ENCODE assay signal across 1 cellular context in the genomic region with DNA sequence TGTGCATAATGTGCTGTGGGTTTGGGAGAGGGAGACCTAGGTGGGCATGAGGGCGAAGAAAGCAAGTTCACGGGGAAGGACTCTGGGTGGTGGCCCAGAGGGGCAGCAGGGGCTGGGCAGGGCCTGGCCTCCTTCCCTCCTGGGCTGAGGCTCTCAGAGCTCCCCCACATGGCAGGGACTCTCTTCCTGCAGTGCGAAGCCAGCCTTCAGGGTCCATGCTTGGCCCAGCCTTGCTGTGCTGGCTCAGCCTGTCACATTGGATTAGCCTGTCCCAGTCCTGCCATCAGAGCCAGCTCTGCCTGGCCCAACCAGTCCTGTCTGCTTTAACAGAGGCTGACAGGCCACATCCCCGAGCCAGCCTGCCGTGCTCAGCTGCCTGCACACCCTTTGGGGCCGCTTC.
TF ChIP-seq lines count a peak whose summit lies in the region.

No MANE protein-coding gene starts in this region.

TF ChIP-seq in A549, 52 proteins besides CTCF, POLR2A, EP300 and RAD21 (continued from another document):
- TF ChIP-seq, protein P1, sequence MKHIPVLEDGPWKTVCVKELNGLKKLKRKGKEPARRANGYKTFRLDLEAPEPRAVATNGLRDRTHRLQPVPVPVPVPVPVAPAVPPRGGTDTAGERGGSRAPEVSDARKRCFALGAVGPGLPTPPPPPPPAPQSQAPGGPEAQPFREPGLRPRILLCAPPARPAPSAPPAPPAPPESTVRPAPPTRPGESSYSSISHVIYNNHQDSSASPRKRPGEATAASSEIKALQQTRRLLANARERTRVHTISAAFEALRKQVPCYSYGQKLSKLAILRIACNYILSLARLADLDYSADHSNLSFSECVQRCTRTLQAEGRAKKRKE (CRISPR knock-in tag; IDR thresholded peaks at IDR 0.05; ENCODE audit: low read depth) = no peak
- TF ChIP-seq KDM5A (IDR thresholded peaks at IDR 0.05) (no peak), RCOR1 (IDR thresholded peaks at IDR 0.05; ENCODE audit: low read depth, low read length) (no peak), ELK1 (IDR thresholded peaks at IDR 0.05; ENCODE audit: low read depth, low read length) (no peak), CBX2 (IDR thresholded peaks at IDR 0.05; ENCODE audit: borderline replicate concordance, low read depth) (no peak), PBX3 (IDR thresholded peaks at IDR 0.05) (no peak)
